1 cellular context compared by ENCODE assay signal in the genomic region with DNA sequence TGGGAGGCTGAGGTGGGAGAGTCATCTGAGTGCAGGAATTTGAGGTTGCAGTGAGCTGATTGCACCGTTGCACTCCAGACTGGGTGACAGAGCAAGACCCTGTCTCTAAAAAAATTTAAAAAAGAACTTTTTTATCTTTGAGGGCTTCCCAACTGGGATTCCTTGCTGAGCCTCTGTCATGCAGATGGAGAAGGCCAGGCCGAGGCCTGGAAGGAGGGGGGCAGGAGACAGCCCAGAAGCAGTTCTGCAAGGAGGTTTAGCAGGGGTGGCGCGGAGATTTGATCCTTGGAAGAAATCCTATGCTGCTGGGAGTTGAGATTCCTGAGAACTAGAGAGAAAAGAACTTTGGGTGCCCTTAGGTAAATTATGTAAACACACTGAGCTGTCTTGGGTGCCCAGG.
TF ChIP-seq lines count a peak whose summit lies in the region.

No MANE protein-coding gene starts in this region.

TF ChIP-seq in H1, 55 proteins besides CTCF, POLR2A, EP300 and RAD21:
- peak; percentile 61; the same call in 1 of the 2 replicates for TF ChIP-seq POU5F1 (IDR thresholded peaks at IDR 0.05; ENCODE audit: low read depth, low read length)
- no peak for TF ChIP-seq EZH2 (IDR thresholded peaks at IDR 0.05; ENCODE audit: low read depth, low read length, severe bottlenecking)
